In genomic region chr3:51982838-51983577, GRCh38 we compare ENCODE assay signal across 1 cellular context.
TF ChIP-seq lines count a peak whose summit lies in the region.

Gene ACY1, plus strand, starts transcription at chr3:51983535. Its CDS starts 530 bp downstream, at chr3:51984065.

TF ChIP-seq in HepG2, 621 proteins besides CTCF, POLR2A, EP300 and RAD21 (continued from another document and continues in another):
- TF ChIP-seq ZBTB37 (CRISPR knock-in tag; IDR thresholded peaks at IDR 0.05) (no peak), ZNF160 (CRISPR knock-in tag; IDR thresholded peaks at IDR 0.05) (peak; percentile 82), ZNF569 (CRISPR knock-in tag; IDR thresholded peaks at IDR 0.05; ENCODE audit: borderline replicate concordance) (0 out of 2 replicates have a peak, but pooled peaks have one; percentile 57), SALL2 (CRISPR knock-in tag; IDR thresholded peaks at IDR 0.05) (peak; percentile 37), KLF16 (CRISPR knock-in tag; IDR thresholded peaks at IDR 0.05) (peak in 1 of 2 experiments; percentile 76; a peak in 2 of 4 replicates), MTF1 (CRISPR knock-in tag; IDR thresholded peaks at IDR 0.05) (no peak), ZFP1 (CRISPR knock-in tag; IDR thresholded peaks at IDR 0.05) (no peak), SNAI1 (CRISPR knock-in tag; IDR thresholded peaks at IDR 0.05; ENCODE audit: borderline replicate concordance) (0 out of 2 replicates have a peak, but pooled peaks have one; percentile 82), MXD4 (CRISPR knock-in tag; IDR thresholded peaks at IDR 0.05) (peak; percentile 90), SNRNP70 (IDR thresholded peaks at IDR 0.05; ENCODE audit: low read depth, low read length) (no peak), RBFOX2 (IDR thresholded peaks at IDR 0.05; ENCODE audit: low read depth, low read length) (peak; percentile 98), YY1 (IDR thresholded peaks at IDR 0.05; ENCODE audit: insufficient read depth, insufficient replicate concordance, low read depth, low read length) (peak; percentile 68), ZNF75D (CRISPR knock-in tag; IDR thresholded peaks at IDR 0.05; ENCODE audit: borderline replicate concordance) (no peak), ARNT2 (CRISPR knock-in tag; IDR thresholded peaks at IDR 0.05; ENCODE audit: low read depth) (peak; percentile 93; the same call in 1 of the 2 replicates), ZNF891 (CRISPR knock-in tag; IDR thresholded peaks at IDR 0.05) (peak; percentile 38; the same call in 1 of the 2 replicates), ZNF501 (CRISPR knock-in tag; IDR thresholded peaks at IDR 0.05) (peak; percentile 93), ZNF737 (CRISPR knock-in tag; IDR thresholded peaks at IDR 0.05; ENCODE audit: borderline replicate concordance) (no peak), CREM (IDR thresholded peaks at IDR 0.05) (0 out of 2 replicates have a peak, but pooled peaks have one; percentile 10), CREM (CRISPR knock-in tag; IDR thresholded peaks at IDR 0.05) (no peak), ZNF503 (CRISPR knock-in tag; IDR thresholded peaks at IDR 0.05) (0 out of 2 replicates have a peak, but pooled peaks have one; percentile 41), ZNF777 (CRISPR knock-in tag; IDR thresholded peaks at IDR 0.05) (peak; percentile 65; the same call in 1 of the 2 replicates), ETS1 (CRISPR knock-in tag; IDR thresholded peaks at IDR 0.05) (no peak), GRHL1 (CRISPR knock-in tag; conservative IDR thresholded peaks at IDR 0.05) (no peak), BCL3 (CRISPR knock-in tag; IDR thresholded peaks at IDR 0.05) (peak; percentile 60; the same call in 1 of the 2 replicates), HMG20B (CRISPR knock-in tag; conservative IDR thresholded peaks at IDR 0.05) (no peak), SUZ12 (IDR thresholded peaks at IDR 0.05; ENCODE audit: low read depth, low read length) (no peak), STAG1 (CRISPR knock-in tag; IDR thresholded peaks at IDR 0.05) (no peak; the same call in 1 of the 2 replicates), ZMAT3 (CRISPR knock-in tag; conservative IDR thresholded peaks at IDR 0.05) (peak; percentile 89; the same call in 1 of the 2 replicates), KDM4B (CRISPR knock-in tag; IDR thresholded peaks at IDR 0.05) (peak; percentile 69; the same call in 1 of the 2 replicates), TFAP4 (IDR thresholded peaks at IDR 0.05; ENCODE audit: borderline replicate concordance, low read depth) (peak; percentile 71; the same call in 1 of the 2 replicates), ZNF225 (CRISPR knock-in tag; IDR thresholded peaks at IDR 0.05) (peak; percentile 77; the same call in 1 of the 2 replicates), ZNF136 (CRISPR knock-in tag; IDR thresholded peaks at IDR 0.05; ENCODE audit: low read depth) (no peak; the same call in none of the 2 replicates), ATF3 (CRISPR knock-in tag; IDR thresholded peaks at IDR 0.05) (0 out of 2 replicates have a peak, but pooled peaks have one; percentile 4), HOXA9 (CRISPR knock-in tag; IDR thresholded peaks at IDR 0.05; ENCODE audit: borderline replicate concordance) (no peak), KAT2B (IDR thresholded peaks at IDR 0.05; ENCODE audit: borderline replicate concordance, low read depth, low read length) (no peak), ZNF660 (CRISPR knock-in tag; IDR thresholded peaks at IDR 0.05; ENCODE audit: borderline replicate concordance, low read depth) (no peak), ZNF484 (CRISPR knock-in tag; IDR thresholded peaks at IDR 0.05; ENCODE audit: borderline replicate concordance, low read depth) (peak; percentile 8; the same call in 1 of the 2 replicates), U2AF2 (IDR thresholded peaks at IDR 0.05; ENCODE audit: low read depth, low read length) (no peak), NR2F1 (CRISPR knock-in tag; IDR thresholded peaks at IDR 0.05) (peak; percentile 90 to 92), EHMT2 (IDR thresholded peaks at IDR 0.05; ENCODE audit: borderline replicate concordance, low read depth, low read length) (no peak), ZSCAN31 (CRISPR knock-in tag; IDR thresholded peaks at IDR 0.05; ENCODE audit: low read depth) (peak; percentile 97; the same call in 1 of the 2 replicates), IKZF1 (IDR thresholded peaks at IDR 0.05) (no peak), ZNF24 (IDR thresholded peaks at IDR 0.05) (no peak), REL (CRISPR knock-in tag; conservative IDR thresholded peaks at IDR 0.05) (peak; percentile 81; the same call in 1 of the 2 replicates), RAD51 (IDR thresholded peaks at IDR 0.05; ENCODE audit: borderline replicate concordance) (no peak), ARID5B (CRISPR knock-in tag; IDR thresholded peaks at IDR 0.05) (peak; percentile 70), HMGA1 (CRISPR knock-in tag; conservative IDR thresholded peaks at IDR 0.05) (no peak), BCLAF1 (IDR thresholded peaks at IDR 0.05) (no peak), ZKSCAN1 (IDR thresholded peaks at IDR 0.05; ENCODE audit: low read length) (no peak), NFRKB (IDR thresholded peaks at IDR 0.05) (no peak), XBP1 (CRISPR knock-in tag; IDR thresholded peaks at IDR 0.05) (no peak), ZBTB1 (CRISPR knock-in tag; IDR thresholded peaks at IDR 0.05; ENCODE audit: borderline replicate concordance) (no peak)
